In genomic region chr16:58218786-58219185, GRCh38 we compare ENCODE assay signal across 34 cellular contexts.
"Had no signal": no experiment of that assay in that cellular context is flagged by ENCODE, and none has a peak within 500 bp of the region (broad histone marks: within the 10 kb centered on the region; RNA-seq: fewer than 3 reads in every experiment).

No MANE protein-coding gene starts in this region.

- H3K4me3 ChIP-seq: MG63 had no signal

- H3K36me3 ChIP-seq: MG63 had no signal

- H3K4me2 ChIP-seq: KMS-11 had no signal

- H3K9ac ChIP-seq: KMS-11 had no signal

- DNase-seq: Karpas-422, Kasumi-1, MG63, MM.1S, MV-4-11, NCI-H1048, NCI-H1092, NCI-H1092 treated with DMSO at 0.1 percent for 48 hours, NCI-H1105, NCI-H1105 treated with DMSO at 0.1 percent for 48 hours, NCI-H1417, NCI-H1417 treated with DMSO at 0.1 percent for 48 hours, NCI-H1436, NCI-H1436 treated with DMSO at 0.1 percent for 48 hours, NCI-H146, NCI-H1694, NCI-H1694 treated with DMSO at 0.1 percent for 48 hours, NCI-H187, NCI-H187 treated with DMSO at 0.1 percent for 48 hours, NCI-H1930, NCI-H2029, NCI-H2029 treated with DMSO at 0.1 percent for 48 hours, NCI-H2081, NCI-H2081 treated with DMSO at 0.1 percent for 48 hours, NCI-H2107, NCI-H2171, NCI-H2171 treated with DMSO at 0.1 percent for 48 hours, NCI-H2227 treated with DMSO at 0.1 percent for 48 hours, NCI-H226, NCI-H345, NCI-H446, NCI-H446 treated with DMSO at 0.1 percent for 48 hours, NCI-H510A had no signal

- H3K27ac ChIP-seq: KMS-11 had no signal
